Comparison of ENCODE assay signal across 8 cellular contexts in genomic region chr1:25608488-25609178, GRCh38. TPM values are rescaled to one million over a fixed set of nuclear protein-coding genes. Genes with fewer than 3 reads are reported as not detected.
DNase-seq lines count a peak whose midpoint lies in the region; ATAC-seq and TF ChIP-seq lines count a peak whose summit lies in the region.

No MANE protein-coding gene starts in this region.

- H4K20me1 ChIP-seq in BLaER1 treated with 17β-estradiol and CSF1 and Interleukin-3, amounts not matched to agents 10 nM and 100 nM, result no peaks in the 10 kb centered on the region; a peak in 1 of 22 replicates

- H3K36me3 Mint-ChIP-seq in activated naive CD8-positive, alpha-beta T cell treated with anti-CD3 and anti-CD28 coated beads, Interleukin-2, amount 10 ng/mL, durations not matched to agents 7 days and 5 days, result no peaks in the 10 kb centered on the region

- H3K27me3 Mint-ChIP-seq in activated naive CD8-positive, alpha-beta T cell treated with anti-CD3 and anti-CD28 coated beads, Interleukin-2, amount 10 ng/mL, durations not matched to agents 7 days and 5 days, result peaks cover 48% of the 10 kb centered on the region

- no peak overlapping the region for H3K27ac Mint-ChIP-seq in activated naive CD8-positive, alpha-beta T cell treated with anti-CD3 and anti-CD28 coated beads, Interleukin-2, amount 10 ng/mL, durations not matched to agents 7 days and 5 days

- H3K4me1 ChIP-seq in BLaER1 treated with 17β-estradiol and CSF1 and Interleukin-3, amounts not matched to agents 10 nM and 100 nM, result peaks cover 0 to 19% (median 9%) of the 10 kb centered on the region in 10 experiments; a peak in 10 of 20 replicates
- H3K4me1 ChIP-seq in psoas muscle (peaks cover 2% of the 10 kb centered on the region), aorta (ENCODE audit: control insufficient read depth in 1 of 2, insufficient read depth in 2 of 2, low read length in 2 of 2) (no peaks in the 10 kb centered on the region)

- no peaks in the 10 kb centered on the region for H3K9me3 Mint-ChIP-seq in activated naive CD8-positive, alpha-beta T cell treated with anti-CD3 and anti-CD28 coated beads, Interleukin-2, amount 10 ng/mL, durations not matched to agents 7 days and 5 days

- TF ChIP-seq CTCF in psoas muscle (IDR thresholded peaks at IDR 0.05), result peak; percentile 63

- peak overlapping the region in 2 of 10 experiments; percentile 27 to 41; a peak in 3 of 20 replicates for H3K4me3 ChIP-seq in BLaER1 treated with 17β-estradiol and CSF1 and Interleukin-3, amounts not matched to agents 10 nM and 100 nM
- peak overlapping the region; percentile 58 for H3K4me3 ChIP-seq in psoas muscle
- H3K4me3 ChIP-seq in aorta (ENCODE audit: low read length in 2 of 2), result no peak overlapping the region

- H3K9me3 ChIP-seq in BLaER1 treated with 17β-estradiol and CSF1 and Interleukin-3, amounts not matched to agents 10 nM and 100 nM (replicated peaks in 1 of 11), result no peaks in the 10 kb centered on the region
- H3K9me3 ChIP-seq in psoas muscle (no peaks in the 10 kb centered on the region), aorta (ENCODE audit: control insufficient read depth, low read length) (no peaks in the 10 kb centered on the region)

- no peaks in the 10 kb centered on the region for H3K27me3 ChIP-seq in BLaER1 treated with 17β-estradiol and CSF1 and Interleukin-3, amounts not matched to agents 10 nM and 100 nM
- H3K27me3 ChIP-seq in psoas muscle (ENCODE audit: insufficient read depth in 3 of 3, low read length in 2 of 3), result no peaks in the 10 kb centered on the region
- H3K27me3 ChIP-seq in aorta (ENCODE audit: control insufficient read depth in 1 of 2, insufficient read depth in 2 of 2, low read length in 1 of 2), result no peaks in the 10 kb centered on the region

- no peak overlapping the region for H3K27ac ChIP-seq in BLaER1 treated with 17β-estradiol and CSF1 and Interleukin-3, amounts not matched to agents 10 nM and 100 nM
- H3K27ac ChIP-seq in psoas muscle (peak overlapping the region; percentile 75), aorta (ENCODE audit: low read depth in 1 of 2, low read length in 2 of 2) (no peak overlapping the region)

- peaks cover 7% of the 10 kb centered on the region for H3K4me1 Mint-ChIP-seq in activated naive CD8-positive, alpha-beta T cell treated with anti-CD3 and anti-CD28 coated beads, Interleukin-2, amount 10 ng/mL, durations not matched to agents 7 days and 5 days

- no peaks in the 10 kb centered on the region for H3K36me3 ChIP-seq in BLaER1 treated with 17β-estradiol and CSF1 and Interleukin-3, amounts not matched to agents 10 nM and 100 nM
- H3K36me3 ChIP-seq in psoas muscle (ENCODE audit: insufficient read depth in 1 of 2, low read depth in 1 of 2) (no peaks in the 10 kb centered on the region), aorta (ENCODE audit: control insufficient read depth in 1 of 2, insufficient read depth in 2 of 2, low read length in 1 of 2) (no peaks in the 10 kb centered on the region)

- peak overlapping the region; percentile 31 for H3K4me3 Mint-ChIP-seq in activated naive CD8-positive, alpha-beta T cell treated with anti-CD3 and anti-CD28 coated beads, Interleukin-2, amount 10 ng/mL, durations not matched to agents 7 days and 5 days

- no peak overlapping the region for H3K9ac ChIP-seq in BLaER1 treated with 17β-estradiol and CSF1 and Interleukin-3, amounts not matched to agents 10 nM and 100 nM

- ATAC-seq in GM21390 (IDR thresholded peaks at IDR 0.05; ENCODE audit: unreplicated experiment) (peak; percentile 57), Right ventricle myocardium superior (ENCODE audit: poor library complexity) (peak; percentile 94), psoas muscle (peak; percentile 95 to 98 (median 98)), aorta (ENCODE audit: low FRiP score) (peak; percentile 84)
- peak; percentile 98 for ATAC-seq in activated naive CD8-positive, alpha-beta T cell treated with anti-CD3 and anti-CD28 coated beads, Interleukin-2, amount 10 ng/mL, durations not matched to agents 7 days and 5 days (ENCODE audit: low read depth)

- DNase-seq in NCI-H1092 (lab: John Stamatoyannopoulos, UW) (peak; percentile 58), SW480 (ENCODE audit: low spot score) (peak; percentile 86), Right ventricle myocardium superior (peak; percentile 93), psoas muscle (peak; percentile 88 to 92), aorta (peak; percentile 92 to 94)
- peak; percentile 83 for DNase-seq in activated naive CD8-positive, alpha-beta T cell treated with anti-CD3 and anti-CD28 coated beads, Interleukin-2, amount 10 ng/mL, durations not matched to agents 7 days and 5 days

- POLR2A ChIA-PET in activated naive CD8-positive, alpha-beta T cell treated with anti-CD3 and anti-CD28 coated beads, Interleukin-2, amount 10 ng/mL, durations not matched to agents 7 days and 5 days (lab: Charles Lee), result interaction anchor here (0.7 to 1.0 kb wide), 7 partner anchors 10 to 210 kb away, joined by 3 to 6 read pairs (median 3); no protein-coding TSS in a partner anchor

- H3K4me2 ChIP-seq in BLaER1 treated with 17β-estradiol and CSF1 and Interleukin-3, amounts not matched to agents 10 nM and 100 nM, result peak overlapping the region; percentile 45 to 97 (median 68); a peak in 21 of 22 replicates

- 8 to 13% (median 10%) methylated on average over 15 of the region's 15 CpGs for WGBS in psoas muscle, 3 donors
- WGBS in aorta, 2 donors, result 23% methylated on average over 15 of the region's 15 CpGs

- intact Hi-C loops in Right ventricle myocardium superior (cut with DNase I), result loop anchor here (5.0 kb wide), 1 partner anchor 189 kb away; no protein-coding TSS in a partner anchor
- intact Hi-C loops in psoas muscle (cut with DNase I), result loop anchor here in 1 of 2 donors (2.0 kb wide), 1 partner anchor 190 kb away; no protein-coding TSS in a partner anchor
- intact Hi-C loops in aorta (cut with DNase I), result loop anchor here in 1 of 2 donors (2.0 kb wide), 1 partner anchor 188 kb away; no protein-coding TSS in a partner anchor

RNA-seq across cellular contexts. Expression of gene MAN1C1, which starts 8.0 kb away (rescaled TPM):
- 10 to 100 TPM; 20.5 to 20.9 TPM for total RNA-seq in activated naive CD8-positive, alpha-beta T cell treated with anti-CD3 and anti-CD28 coated beads, Interleukin-2, amount 10 ng/mL, durations not matched to agents 7 days and 5 days
- total RNA-seq in Right ventricle myocardium superior (17.5 TPM), psoas muscle (1 to 10 TPM; 1.8 to 6.7 (median 2.5) TPM), aorta (10 to 100 TPM; 13.5 to 32.2 TPM)
- polyA plus RNA-seq in psoas muscle (1 to 10 TPM; 1.8 to 2.0 (median 1.9) TPM), aorta (10 to 100 TPM in 1 of 2 donors, 1 to 10 TPM in 1; 2.8 to 15.5 TPM)
